ENCODE assay signal across 1 cellular context in genomic region chr15:76987896-76988860, GRCh38.
TF ChIP-seq lines count a peak whose summit lies in the region.

No MANE protein-coding gene starts in this region.

TF ChIP-seq in GM12878, 131 proteins besides CTCF, POLR2A, EP300 and RAD21 (continued from another document and continues in another):
- TF ChIP-seq USF2 (IDR thresholded peaks at IDR 0.05; ENCODE audit: borderline replicate concordance, low read depth, low read length) (no peak), STAT3 (IDR thresholded peaks at IDR 0.05; ENCODE audit: low read depth, low read length) (no peak), CBX5 (IDR thresholded peaks at IDR 0.05; ENCODE audit: low read depth) (0 out of 2 replicates have a peak, but pooled peaks have one; percentile 30), STAT1 (conservative IDR thresholded peaks at IDR 0.05) (no peak), RELA (IDR thresholded peaks at IDR 0.05; ENCODE audit: borderline replicate concordance, partially characterized antibody) (peak; percentile 15), ATF2 (IDR thresholded peaks at IDR 0.05; ENCODE audit: low read length) (no peak; the same call in 1 of the 2 replicates), SMAD1 (IDR thresholded peaks at IDR 0.05; ENCODE audit: low read depth, partially characterized antibody) (peak; percentile 56), MTA3 (IDR thresholded peaks at IDR 0.05; ENCODE audit: borderline replicate concordance, low read length) (no peak; the same call in 1 of the 2 replicates), SRF (IDR thresholded peaks at IDR 0.05; ENCODE audit: low read depth in 2 of 2, low read length in 2 of 2) (no peak), DPF2 (IDR thresholded peaks at IDR 0.05) (peak; percentile 98), ESRRA (IDR thresholded peaks at IDR 0.05; ENCODE audit: low read length) (0 out of 2 replicates have a peak, but pooled peaks have one; percentile 37), KAT2A (conservative IDR thresholded peaks at IDR 0.05; ENCODE audit: control insufficient read depth, low read depth, low read length) (no peak), NFIC (IDR thresholded peaks at IDR 0.05; ENCODE audit: low read depth, low read length) (peak; percentile 88; the same call in 1 of the 2 replicates), ZZZ3 (IDR thresholded peaks at IDR 0.05; ENCODE audit: control insufficient read depth, insufficient read length, low read depth) (no peak), SREBF2 (IDR thresholded peaks at IDR 0.05; ENCODE audit: low read length) (no peak), RFX5 (IDR thresholded peaks at IDR 0.05; ENCODE audit: low read depth, low read length) (no peak), ZNF207 (IDR thresholded peaks at IDR 0.05; ENCODE audit: borderline replicate concordance) (0 out of 2 replicates have a peak, but pooled peaks have one; percentile 31), YY1 (IDR thresholded peaks at IDR 0.05; ENCODE audit: low read depth, low read length) (no peak), SMAD5 (IDR thresholded peaks at IDR 0.05; ENCODE audit: low read depth) (0 out of 2 replicates have a peak, but pooled peaks have one; percentile 29), MXI1 (IDR thresholded peaks at IDR 0.05; ENCODE audit: low read depth, low read length) (no peak), PAX5 (IDR thresholded peaks at IDR 0.05; ENCODE audit: borderline replicate concordance, low read depth, low read length) (peak; percentile 79; the same call in 1 of the 2 replicates), JUNB (IDR thresholded peaks at IDR 0.05) (peak; percentile 94), YBX1 (IDR thresholded peaks at IDR 0.05) (no peak), RCOR1 (conservative IDR thresholded peaks at IDR 0.05; ENCODE audit: low read depth, low read length) (no peak), IKZF1 (conservative IDR thresholded peaks at IDR 0.05) (peak; percentile 98), CHD2 (IDR thresholded peaks at IDR 0.05; ENCODE audit: borderline replicate concordance, low read depth, low read length) (peak; percentile 80; the same call in 1 of the 2 replicates), HSF1 (IDR thresholded peaks at IDR 0.05; ENCODE audit: low read depth, low read length) (no peak), TCF7 (IDR thresholded peaks at IDR 0.05; ENCODE audit: borderline replicate concordance) (no peak), HDAC2 (IDR thresholded peaks at IDR 0.05) (no peak), RUNX3 (IDR thresholded peaks at IDR 0.05; ENCODE audit: low read length) (peak; percentile 94), BHLHE40 (IDR thresholded peaks at IDR 0.05; ENCODE audit: borderline replicate concordance in 1 of 2, low read depth in 2 of 2, low read length in 1 of 2) (peak; percentile 93), ETV6 (conservative IDR thresholded peaks at IDR 0.05 in 1 of 2, IDR thresholded peaks at IDR 0.05 in 1 of 2; ENCODE audit: borderline replicate concordance in 1 of 2, low read depth in 1 of 2) (peak in 1 of 2 experiments; percentile 87; a peak in 2 of 4 replicates), ZBED1 (IDR thresholded peaks at IDR 0.05; ENCODE audit: borderline replicate concordance) (no peak), BCLAF1 (IDR thresholded peaks at IDR 0.05) (no peak), SMC3 (IDR thresholded peaks at IDR 0.05; ENCODE audit: borderline replicate concordance, low read length) (no peak), FOS (IDR thresholded peaks at IDR 0.05; ENCODE audit: borderline replicate concordance, extremely low read depth, insufficient read length) (no peak), NFYA (IDR thresholded peaks at IDR 0.05; ENCODE audit: borderline replicate concordance, low read depth, low read length) (no peak), FOXK2 (IDR thresholded peaks at IDR 0.05) (no peak), KDM1A (IDR thresholded peaks at IDR 0.05; ENCODE audit: borderline replicate concordance) (no peak)
- TF ChIP-seq, protein P1, sequence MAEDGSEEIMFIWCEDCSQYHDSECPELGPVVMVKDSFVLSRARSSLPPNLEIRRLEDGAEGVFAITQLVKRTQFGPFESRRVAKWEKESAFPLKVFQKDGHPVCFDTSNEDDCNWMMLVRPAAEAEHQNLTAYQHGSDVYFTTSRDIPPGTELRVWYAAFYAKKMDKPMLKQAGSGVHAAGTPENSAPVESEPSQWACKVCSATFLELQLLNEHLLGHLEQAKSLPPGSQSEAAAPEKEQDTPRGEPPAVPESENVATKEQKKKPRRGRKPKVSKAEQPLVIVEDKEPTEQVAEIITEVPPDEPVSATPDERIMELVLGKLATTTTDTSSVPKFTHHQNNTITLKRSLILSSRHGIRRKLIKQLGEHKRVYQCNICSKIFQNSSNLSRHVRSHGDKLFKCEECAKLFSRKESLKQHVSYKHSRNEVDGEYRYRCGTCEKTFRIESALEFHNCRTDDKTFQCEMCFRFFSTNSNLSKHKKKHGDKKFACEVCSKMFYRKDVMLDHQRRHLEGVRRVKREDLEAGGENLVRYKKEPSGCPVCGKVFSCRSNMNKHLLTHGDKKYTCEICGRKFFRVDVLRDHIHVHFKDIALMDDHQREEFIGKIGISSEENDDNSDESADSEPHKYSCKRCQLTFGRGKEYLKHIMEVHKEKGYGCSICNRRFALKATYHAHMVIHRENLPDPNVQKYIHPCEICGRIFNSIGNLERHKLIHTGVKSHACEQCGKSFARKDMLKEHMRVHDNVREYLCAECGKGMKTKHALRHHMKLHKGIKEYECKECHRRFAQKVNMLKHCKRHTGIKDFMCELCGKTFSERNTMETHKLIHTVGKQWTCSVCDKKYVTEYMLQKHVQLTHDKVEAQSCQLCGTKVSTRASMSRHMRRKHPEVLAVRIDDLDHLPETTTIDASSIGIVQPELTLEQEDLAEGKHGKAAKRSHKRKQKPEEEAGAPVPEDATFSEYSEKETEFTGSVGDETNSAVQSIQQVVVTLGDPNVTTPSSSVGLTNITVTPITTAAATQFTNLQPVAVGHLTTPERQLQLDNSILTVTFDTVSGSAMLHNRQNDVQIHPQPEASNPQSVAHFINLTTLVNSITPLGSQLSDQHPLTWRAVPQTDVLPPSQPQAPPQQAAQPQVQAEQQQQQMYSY (CRISPR knock-in tag; IDR thresholded peaks at IDR 0.05), result no peak
- TF ChIP-seq, protein P2, sequence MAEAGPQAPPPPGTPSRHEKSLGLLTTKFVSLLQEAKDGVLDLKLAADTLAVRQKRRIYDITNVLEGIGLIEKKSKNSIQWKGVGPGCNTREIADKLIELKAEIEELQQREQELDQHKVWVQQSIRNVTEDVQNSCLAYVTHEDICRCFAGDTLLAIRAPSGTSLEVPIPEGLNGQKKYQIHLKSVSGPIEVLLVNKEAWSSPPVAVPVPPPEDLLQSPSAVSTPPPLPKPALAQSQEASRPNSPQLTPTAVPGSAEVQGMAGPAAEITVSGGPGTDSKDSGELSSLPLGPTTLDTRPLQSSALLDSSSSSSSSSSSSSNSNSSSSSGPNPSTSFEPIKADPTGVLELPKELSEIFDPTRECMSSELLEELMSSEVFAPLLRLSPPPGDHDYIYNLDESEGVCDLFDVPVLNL (IDR thresholded peaks at IDR 0.05; ENCODE audit: low read depth, low read length), result no peak
- TF ChIP-seq, protein P3, sequence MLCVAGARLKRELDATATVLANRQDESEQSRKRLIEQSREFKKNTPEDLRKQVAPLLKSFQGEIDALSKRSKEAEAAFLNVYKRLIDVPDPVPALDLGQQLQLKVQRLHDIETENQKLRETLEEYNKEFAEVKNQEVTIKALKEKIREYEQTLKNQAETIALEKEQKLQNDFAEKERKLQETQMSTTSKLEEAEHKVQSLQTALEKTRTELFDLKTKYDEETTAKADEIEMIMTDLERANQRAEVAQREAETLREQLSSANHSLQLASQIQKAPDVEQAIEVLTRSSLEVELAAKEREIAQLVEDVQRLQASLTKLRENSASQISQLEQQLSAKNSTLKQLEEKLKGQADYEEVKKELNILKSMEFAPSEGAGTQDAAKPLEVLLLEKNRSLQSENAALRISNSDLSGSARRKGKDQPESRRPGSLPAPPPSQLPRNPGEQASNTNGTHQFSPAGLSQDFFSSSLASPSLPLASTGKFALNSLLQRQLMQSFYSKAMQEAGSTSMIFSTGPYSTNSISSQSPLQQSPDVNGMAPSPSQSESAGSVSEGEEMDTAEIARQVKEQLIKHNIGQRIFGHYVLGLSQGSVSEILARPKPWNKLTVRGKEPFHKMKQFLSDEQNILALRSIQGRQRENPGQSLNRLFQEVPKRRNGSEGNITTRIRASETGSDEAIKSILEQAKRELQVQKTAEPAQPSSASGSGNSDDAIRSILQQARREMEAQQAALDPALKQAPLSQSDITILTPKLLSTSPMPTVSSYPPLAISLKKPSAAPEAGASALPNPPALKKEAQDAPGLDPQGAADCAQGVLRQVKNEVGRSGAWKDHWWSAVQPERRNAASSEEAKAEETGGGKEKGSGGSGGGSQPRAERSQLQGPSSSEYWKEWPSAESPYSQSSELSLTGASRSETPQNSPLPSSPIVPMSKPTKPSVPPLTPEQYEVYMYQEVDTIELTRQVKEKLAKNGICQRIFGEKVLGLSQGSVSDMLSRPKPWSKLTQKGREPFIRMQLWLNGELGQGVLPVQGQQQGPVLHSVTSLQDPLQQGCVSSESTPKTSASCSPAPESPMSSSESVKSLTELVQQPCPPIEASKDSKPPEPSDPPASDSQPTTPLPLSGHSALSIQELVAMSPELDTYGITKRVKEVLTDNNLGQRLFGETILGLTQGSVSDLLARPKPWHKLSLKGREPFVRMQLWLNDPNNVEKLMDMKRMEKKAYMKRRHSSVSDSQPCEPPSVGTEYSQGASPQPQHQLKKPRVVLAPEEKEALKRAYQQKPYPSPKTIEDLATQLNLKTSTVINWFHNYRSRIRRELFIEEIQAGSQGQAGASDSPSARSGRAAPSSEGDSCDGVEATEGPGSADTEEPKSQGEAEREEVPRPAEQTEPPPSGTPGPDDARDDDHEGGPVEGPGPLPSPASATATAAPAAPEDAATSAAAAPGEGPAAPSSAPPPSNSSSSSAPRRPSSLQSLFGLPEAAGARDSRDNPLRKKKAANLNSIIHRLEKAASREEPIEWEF (IDR thresholded peaks at IDR 0.05; ENCODE audit: insufficient replicate concordance, low read depth, low read length), result no peak
- TF ChIP-seq, protein P4, sequence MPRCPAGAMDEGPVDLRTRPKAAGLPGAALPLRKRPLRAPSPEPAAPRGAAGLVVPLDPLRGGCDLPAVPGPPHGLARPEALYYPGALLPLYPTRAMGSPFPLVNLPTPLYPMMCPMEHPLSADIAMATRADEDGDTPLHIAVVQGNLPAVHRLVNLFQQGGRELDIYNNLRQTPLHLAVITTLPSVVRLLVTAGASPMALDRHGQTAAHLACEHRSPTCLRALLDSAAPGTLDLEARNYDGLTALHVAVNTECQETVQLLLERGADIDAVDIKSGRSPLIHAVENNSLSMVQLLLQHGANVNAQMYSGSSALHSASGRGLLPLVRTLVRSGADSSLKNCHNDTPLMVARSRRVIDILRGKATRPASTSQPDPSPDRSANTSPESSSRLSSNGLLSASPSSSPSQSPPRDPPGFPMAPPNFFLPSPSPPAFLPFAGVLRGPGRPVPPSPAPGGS (IDR thresholded peaks at IDR 0.05; ENCODE audit: borderline replicate concordance, insufficient read depth, low read depth, low read length, poor library complexity, severe bottlenecking), result peak; percentile 59
